9 cellular contexts compared by ENCODE assay signal in the genomic region with DNA sequence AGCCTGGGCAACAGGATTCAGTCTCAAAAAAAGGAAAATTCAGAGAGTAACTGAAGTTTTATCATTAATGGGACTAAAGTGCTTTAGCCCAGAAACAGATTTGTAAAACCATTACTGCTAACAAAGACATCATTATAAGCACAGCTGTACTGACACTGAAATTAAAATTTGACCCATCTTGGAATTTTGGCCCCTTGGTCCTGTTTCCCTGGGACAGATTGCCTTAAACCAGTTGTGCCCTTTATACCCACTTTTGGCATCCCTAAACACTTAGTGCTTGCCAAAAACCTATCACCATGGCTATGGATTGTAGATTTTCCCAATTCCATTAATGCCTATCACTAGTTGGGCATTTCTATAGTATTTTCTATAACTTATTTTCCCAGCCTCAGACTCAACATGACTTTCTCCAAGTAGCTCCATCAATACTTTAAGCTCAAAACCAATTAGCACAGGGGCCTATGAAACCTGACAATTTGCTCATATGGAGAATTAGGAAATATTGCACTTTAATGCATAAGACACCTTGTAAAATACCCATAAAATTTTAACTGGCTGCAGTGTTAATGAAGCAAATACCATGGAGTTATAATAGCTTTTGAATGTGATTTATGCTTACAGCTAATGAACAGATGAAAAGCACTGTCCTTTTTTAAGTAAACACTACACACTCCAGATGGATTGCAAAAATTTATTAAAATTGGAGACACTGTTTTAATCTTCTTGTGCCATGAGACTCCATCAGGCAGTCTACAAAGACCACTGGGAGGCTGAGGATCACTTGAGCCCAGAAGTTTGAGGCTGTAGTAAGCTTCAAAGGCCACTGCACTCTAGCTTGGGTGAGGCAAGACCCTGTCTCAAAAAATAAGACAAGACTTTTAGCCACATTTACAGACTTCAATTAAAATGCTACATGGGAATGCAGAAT. TPM values are rescaled to one million over a fixed set of nuclear protein-coding genes. Genes with fewer than 3 reads are reported as not detected.
A peak's percentile ranks its signal among the peaks of the same experiment; 100 is the strongest.
DNase-seq lines count a peak whose midpoint lies in the region; ATAC-seq and TF ChIP-seq lines count a peak whose summit lies in the region.
"Had no signal": no experiment of that assay in that cellular context is flagged by ENCODE, and none has a peak within 500 bp of the region (broad histone marks: within the 10 kb centered on the region; RNA-seq: fewer than 3 reads in every experiment).

No MANE protein-coding gene starts in this region.

- no peaks in the 10 kb centered on the region for H3K27me3 Mint-ChIP-seq in activated CD4-positive, alpha-beta T cell treated with anti-CD3 and anti-CD28 coated beads, Interleukin-2, amount 10 ng/mL, durations not matched to agents 7 days and 5 days
- H3K27me3 Mint-ChIP-seq in activated naive CD8-positive, alpha-beta T cell treated with anti-CD3 and anti-CD28 coated beads, Interleukin-2, amount 10 ng/mL, durations not matched to agents 7 days and 5 days = no peaks in the 10 kb centered on the region

- CTCF ChIA-PET in activated CD4-positive, alpha-beta T cell treated with anti-CD3 and anti-CD28 coated beads, Interleukin-2, amount 10 ng/mL, durations not matched to agents 7 days and 5 days (lab: Charles Lee) = interaction anchor here (0.8 to 1.2 kb wide), 2 partner anchors 9 to 85 kb away, joined by 3 to 4 read pairs; no protein-coding TSS in a partner anchor

- no peaks in the 10 kb centered on the region for H3K9me3 Mint-ChIP-seq in activated CD4-positive, alpha-beta T cell treated with anti-CD3 and anti-CD28 coated beads, Interleukin-2, amount 10 ng/mL, durations not matched to agents 7 days and 5 days
- no peaks in the 10 kb centered on the region for H3K9me3 Mint-ChIP-seq in activated naive CD8-positive, alpha-beta T cell treated with anti-CD3 and anti-CD28 coated beads, Interleukin-2, amount 10 ng/mL, durations not matched to agents 7 days and 5 days

- peaks cover 23% of the 10 kb centered on the region for H3K4me1 ChIP-seq in Karpas-422 (ENCODE audit: low read length)
- peaks cover 21 to 31% of the 10 kb centered on the region in 2 experiments for H3K4me1 ChIP-seq in neutrophil (ENCODE audit: control insufficient read depth in 1 of 2, insufficient read depth in 1 of 2, low read depth in 1 of 2, low read length in 1 of 2)

- peaks cover 50% of the 10 kb centered on the region for H3K36me3 ChIP-seq in Karpas-422 (ENCODE audit: insufficient read depth, low read length)
- H3K36me3 ChIP-seq in neutrophil = peaks cover 36% of the 10 kb centered on the region

- H2AFZ ChIP-seq in Karpas-422 (ENCODE audit: low read length) = no peak overlapping the region

- H3K4me3 Mint-ChIP-seq in activated CD4-positive, alpha-beta T cell treated with anti-CD3 and anti-CD28 coated beads, Interleukin-2, amount 10 ng/mL, durations not matched to agents 7 days and 5 days = peak overlapping the region; percentile 34
- H3K4me3 Mint-ChIP-seq in activated naive CD8-positive, alpha-beta T cell treated with anti-CD3 and anti-CD28 coated beads, Interleukin-2, amount 10 ng/mL, durations not matched to agents 7 days and 5 days = peak overlapping the region; percentile 97

- H3K27me3 ChIP-seq in Karpas-422 (ENCODE audit: low read length) = no peaks in the 10 kb centered on the region
- no peaks in the 10 kb centered on the region for H3K27me3 ChIP-seq in neutrophil

- POLR2A ChIA-PET in activated CD4-positive, alpha-beta T cell treated with anti-CD3 and anti-CD28 coated beads, Interleukin-2, amount 10 ng/mL, durations not matched to agents 7 days and 5 days (lab: Charles Lee) = no interaction called here
- POLR2A ChIA-PET in activated naive CD8-positive, alpha-beta T cell treated with anti-CD3 and anti-CD28 coated beads, Interleukin-2, amount 10 ng/mL, durations not matched to agents 7 days and 5 days (lab: Charles Lee) = no interaction called here

- H3K4me3 ChIP-seq in Karpas-422 (ENCODE audit: low read length) (no peak overlapping the region), neutrophil (ENCODE audit: low read depth in 1 of 2, low read length in 1 of 2) (no peak overlapping the region)

- no peaks in the 10 kb centered on the region for H3K9me3 ChIP-seq in Karpas-422 (ENCODE audit: low read length)
- H3K9me3 ChIP-seq in neutrophil = no peaks in the 10 kb centered on the region

- ATAC-seq in activated naive CD8-positive, alpha-beta T cell treated with anti-CD3 and anti-CD28 coated beads, Interleukin-2, amount 10 ng/mL, durations not matched to agents 7 days and 5 days (ENCODE audit: low read depth) = no peak

- H3K4me2 ChIP-seq in Karpas-422 (ENCODE audit: low read depth, low read length, poor library complexity, severe bottlenecking) = no peak overlapping the region

- peaks cover 41% of the 10 kb centered on the region for H4K20me1 ChIP-seq in Karpas-422 (ENCODE audit: insufficient read depth, low read depth, low read length)

- no peak overlapping the region for H3K27ac ChIP-seq in Karpas-422 (ENCODE audit: low read length)
- H3K27ac ChIP-seq in neutrophil = peak overlapping the region; percentile 0

- peaks cover 20% of the 10 kb centered on the region for H3K79me2 ChIP-seq in Karpas-422 (ENCODE audit: low read length)

- peak overlapping the region; percentile 25 for H3K27ac Mint-ChIP-seq in activated CD4-positive, alpha-beta T cell treated with anti-CD3 and anti-CD28 coated beads, Interleukin-2, amount 10 ng/mL, durations not matched to agents 7 days and 5 days
- peak overlapping the region; percentile 65 for H3K27ac Mint-ChIP-seq in activated naive CD8-positive, alpha-beta T cell treated with anti-CD3 and anti-CD28 coated beads, Interleukin-2, amount 10 ng/mL, durations not matched to agents 7 days and 5 days

- no peak overlapping the region for H3K9ac ChIP-seq in Karpas-422 (ENCODE audit: low read length)

- peaks cover 61% of the 10 kb centered on the region for H3K36me3 Mint-ChIP-seq in activated CD4-positive, alpha-beta T cell treated with anti-CD3 and anti-CD28 coated beads, Interleukin-2, amount 10 ng/mL, durations not matched to agents 7 days and 5 days (ENCODE audit: low read depth)
- H3K36me3 Mint-ChIP-seq in activated naive CD8-positive, alpha-beta T cell treated with anti-CD3 and anti-CD28 coated beads, Interleukin-2, amount 10 ng/mL, durations not matched to agents 7 days and 5 days = peaks cover 39% of the 10 kb centered on the region

- H3K4me1 Mint-ChIP-seq in activated CD4-positive, alpha-beta T cell treated with anti-CD3 and anti-CD28 coated beads, Interleukin-2, amount 10 ng/mL, durations not matched to agents 7 days and 5 days = peaks cover 38% of the 10 kb centered on the region
- H3K4me1 Mint-ChIP-seq in activated naive CD8-positive, alpha-beta T cell treated with anti-CD3 and anti-CD28 coated beads, Interleukin-2, amount 10 ng/mL, durations not matched to agents 7 days and 5 days = peaks cover 40% of the 10 kb centered on the region

- no peaks in the 10 kb centered on the region for H3K9me2 ChIP-seq in Karpas-422 (replicated peaks; ENCODE audit: insufficient read depth, low read length)

- TF ChIP-seq CTCF in neutrophil (IDR thresholded peaks at IDR 0.05) (no peak), GM20000 (IDR thresholded peaks at IDR 0.05; ENCODE audit: extremely low read depth, missing control alignments) (no peak)

- no peak for DNase-seq in activated CD4-positive, alpha-beta T cell treated with anti-CD3 and anti-CD28 coated beads, Interleukin-2, amount 10 ng/mL, durations not matched to agents 7 days and 5 days
- no peak for DNase-seq in activated CD4-positive, alpha-beta T cell treated with anti-CD3 and anti-CD28 coated beads, Interleukin-2, amount 50 U/mL, for 4 hours
- peak; percentile 65 for DNase-seq in Karpas-422
- DNase-seq in activated naive CD8-positive, alpha-beta T cell treated with anti-CD3 and anti-CD28 coated beads, Interleukin-2, amount 10 ng/mL, durations not matched to agents 7 days and 5 days = no peak
- DNase-seq in NCI-H69 (lab: John Stamatoyannopoulos, UW) = no peak
- no peak for DNase-seq in COLO668 (lab: John Stamatoyannopoulos, UW; ENCODE audit: unreplicated experiment)
- DNase-seq in GM20000 (ENCODE audit: low spot score) = no peak
- DNase-seq: activated CD4-positive, CD25-positive, alpha-beta regulatory T cell treated with anti-CD3 and anti-CD28 coated beads, Interleukin-2, amount 50 U/mL, for 72 hours had no signal

RNA-seq across cellular contexts. Expression of a gene that starts 4.3 kb away (rescaled TPM):
- 100 to 1,000 TPM; 328 to 370 TPM for total RNA-seq in activated CD4-positive, alpha-beta T cell treated with anti-CD3 and anti-CD28 coated beads, Interleukin-2, amount 10 ng/mL, durations not matched to agents 7 days and 5 days
- total RNA-seq in Karpas-422 (2014; rRNA removed; shearing (Covaris generic); ENCODE audit: low replicate concordance) = 636 and 838 TPM in 2 replicates
- total RNA-seq in activated naive CD8-positive, alpha-beta T cell treated with anti-CD3 and anti-CD28 coated beads, Interleukin-2, amount 10 ng/mL, durations not matched to agents 7 days and 5 days = 100 to 1,000 TPM; 421 to 434 TPM

RNA-seq across cellular contexts. Expression of a gene that starts 4.7 kb away (rescaled TPM):
- 10 to 100 TPM; 10.2 to 10.9 TPM for total RNA-seq in activated CD4-positive, alpha-beta T cell treated with anti-CD3 and anti-CD28 coated beads, Interleukin-2, amount 10 ng/mL, durations not matched to agents 7 days and 5 days
- total RNA-seq in Karpas-422 (2014; rRNA removed; shearing (Covaris generic); ENCODE audit: low replicate concordance) = 9.7 and 15.8 TPM in 2 replicates
- total RNA-seq in activated naive CD8-positive, alpha-beta T cell treated with anti-CD3 and anti-CD28 coated beads, Interleukin-2, amount 10 ng/mL, durations not matched to agents 7 days and 5 days = 10 to 100 TPM; 16.2 to 16.4 TPM

RNA-seq across cellular contexts. Expression of a gene that starts 38.8 kb away (rescaled TPM):
- total RNA-seq in activated CD4-positive, alpha-beta T cell treated with anti-CD3 and anti-CD28 coated beads, Interleukin-2, amount 10 ng/mL, durations not matched to agents 7 days and 5 days = 10 to 100 TPM; 35.5 to 39.7 TPM
- 15.5 and 29.3 TPM in 2 replicates for total RNA-seq in Karpas-422 (2014; rRNA removed; shearing (Covaris generic); ENCODE audit: low replicate concordance)
- 10 to 100 TPM; 33.9 to 34.0 TPM for total RNA-seq in activated naive CD8-positive, alpha-beta T cell treated with anti-CD3 and anti-CD28 coated beads, Interleukin-2, amount 10 ng/mL, durations not matched to agents 7 days and 5 days

RNA-seq across cellular contexts. Expression of a gene that starts 39.0 kb away (rescaled TPM):
- 10 to 100 TPM; 28.1 to 30.8 TPM for total RNA-seq in activated CD4-positive, alpha-beta T cell treated with anti-CD3 and anti-CD28 coated beads, Interleukin-2, amount 10 ng/mL, durations not matched to agents 7 days and 5 days
- 23.4 and 39.3 TPM in 2 replicates for total RNA-seq in Karpas-422 (2014; rRNA removed; shearing (Covaris generic); ENCODE audit: low replicate concordance)
- 10 to 100 TPM; 21.6 to 22.5 TPM for total RNA-seq in activated naive CD8-positive, alpha-beta T cell treated with anti-CD3 and anti-CD28 coated beads, Interleukin-2, amount 10 ng/mL, durations not matched to agents 7 days and 5 days

RNA-seq across cellular contexts. Expression of a gene that starts 53.6 kb away (rescaled TPM):
- under 1 TPM; 0.17 TPM for total RNA-seq in activated CD4-positive, alpha-beta T cell treated with anti-CD3 and anti-CD28 coated beads, Interleukin-2, amount 10 ng/mL, durations not matched to agents 7 days and 5 days
- total RNA-seq in Karpas-422 (2014; rRNA removed; shearing (Covaris generic); ENCODE audit: low replicate concordance) = 0.26 TPM in 1 of 2 replicates, not detected in the other
- not detected for total RNA-seq in activated naive CD8-positive, alpha-beta T cell treated with anti-CD3 and anti-CD28 coated beads, Interleukin-2, amount 10 ng/mL, durations not matched to agents 7 days and 5 days
